18 cellular contexts compared by ENCODE assay signal in the genomic region with DNA sequence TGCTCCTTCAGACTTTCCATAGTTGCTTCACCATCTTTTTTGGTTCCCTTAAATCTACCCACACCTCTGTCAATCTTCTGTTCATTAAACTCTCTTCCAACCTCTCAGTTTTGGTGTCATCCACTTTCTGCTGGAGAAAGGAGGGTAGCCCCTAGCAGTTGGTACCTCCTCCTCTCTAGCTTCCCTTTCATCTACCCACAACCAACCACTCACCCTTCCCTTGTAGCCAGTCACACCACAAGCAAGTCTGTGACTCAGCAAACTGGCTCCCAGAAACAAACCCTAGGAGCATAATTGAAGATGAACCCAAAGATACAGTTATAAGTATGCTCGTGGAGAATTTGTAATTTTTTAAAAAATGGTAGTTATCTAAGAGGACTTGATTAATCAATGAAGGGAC.
A peak's percentile ranks its signal among the peaks of the same experiment; 100 is the strongest.
DNase-seq lines count a peak whose midpoint lies in the region; ATAC-seq, FAIRE-seq and TF ChIP-seq lines count a peak whose summit lies in the region.
"Had no signal": no experiment of that assay in that cellular context is flagged by ENCODE, and none has a peak within 500 bp of the region (broad histone marks: within the 10 kb centered on the region; RNA-seq: fewer than 3 reads in every experiment).

No MANE protein-coding gene starts in this region.

- no peak overlapping the region for H3K4me3 Mint-ChIP-seq in activated naive CD4-positive, alpha-beta T cell treated with anti-CD3 and anti-CD28 coated beads for 36 hours
- H3K4me3 Mint-ChIP-seq in T-helper 17 cell: no peak overlapping the region
- H3K4me3 Mint-ChIP-seq: CD8-positive, alpha-beta T cell; IgD-negative memory B cell had no signal

- H3K36me3 ChIP-seq in bronchial epithelial cell (ENCODE audit: control insufficient read depth, insufficient read depth, low read length): no peaks in the 10 kb centered on the region
- H3K36me3 ChIP-seq: ascending aorta, sigmoid colon, tibial nerve had no signal

- intact Hi-C loops in activated naive CD4-positive, alpha-beta T cell treated with anti-CD3 and anti-CD28 coated beads for 36 hours (cut with micrococcal nuclease): no loop called here

- ATAC-seq in T-helper 17 cell: no peak
- ATAC-seq: CD8-positive, alpha-beta T cell had no signal

- no peak for TF ChIP-seq CTCF in bronchial epithelial cell (IDR thresholded peaks at IDR 0.05; ENCODE audit: insufficient read depth, low read length, severe bottlenecking)

- CTCF ChIA-PET in activated naive CD4-positive, alpha-beta T cell treated with anti-CD3 and anti-CD28 coated beads for 36 hours (lab: Charles Lee): no interaction called here

- DNase-seq in activated naive CD4-positive, alpha-beta T cell treated with anti-CD3 and anti-CD28 coated beads for 36 hours: peak; percentile 9
- DNase-seq in activated naive CD4-positive, alpha-beta T cell treated with anti-CD3 and anti-CD28 coated beads, Interleukin-2, amount 50 U/mL, for 16 hours: no peak
- DNase-seq in NOMO-1 treated with DMSO at 0.1 percent for 48 hours (lab: John Stamatoyannopoulos, UW; ENCODE audit: unreplicated experiment) (peak; percentile 47), bronchial epithelial cell (ENCODE audit: low read depth) (peak; percentile 55), T-helper 17 cell (no peak), DMS114 treated with DMSO at 0.1 percent for 48 hours (lab: John Stamatoyannopoulos, UW; ENCODE audit: unreplicated experiment) (no peak), T-helper 9 cell (no peak), HK-2 (ENCODE audit: unreplicated experiment) (no peak)
- DNase-seq: CD8-positive, alpha-beta T cell; cortex of kidney; GDM1; NCI-H146; sigmoid colon; stimulated activated CD4-positive, alpha-beta T cell treated with anti-CD3 and anti-CD28 coated beads, Interleukin-4, amount 100 ng/mL, for 24 hours had no signal

- no peaks in the 10 kb centered on the region for H3K36me3 Mint-ChIP-seq in activated naive CD4-positive, alpha-beta T cell treated with anti-CD3 and anti-CD28 coated beads for 36 hours (ENCODE audit: low read depth)
- H3K36me3 Mint-ChIP-seq in T-helper 17 cell (ENCODE audit: low read depth): no peaks in the 10 kb centered on the region
- H3K36me3 Mint-ChIP-seq: CD8-positive, alpha-beta T cell; IgD-negative memory B cell had no signal

- peaks cover 3% of the 10 kb centered on the region for H3K4me1 Mint-ChIP-seq in activated naive CD4-positive, alpha-beta T cell treated with anti-CD3 and anti-CD28 coated beads for 36 hours (ENCODE audit: low read depth)
- no peaks in the 10 kb centered on the region for H3K4me1 Mint-ChIP-seq in T-helper 17 cell

- FAIRE-seq in bronchial epithelial cell (lab: Jason Lieb, UNC): no peak
- FAIRE-seq: islet of Langerhans had no signal

- no peak overlapping the region for H3K27ac Mint-ChIP-seq in activated naive CD4-positive, alpha-beta T cell treated with anti-CD3 and anti-CD28 coated beads for 36 hours
- H3K27ac Mint-ChIP-seq in T-helper 17 cell: no peak overlapping the region
- H3K27ac Mint-ChIP-seq: CD8-positive, alpha-beta T cell had no signal

- no peak overlapping the region for H3K4me3 ChIP-seq in bronchial epithelial cell (ENCODE audit: low read depth, low read length)
- H3K4me3 ChIP-seq: ascending aorta, sigmoid colon, tibial nerve had no signal

- H3K9me3 ChIP-seq in T-helper 17 cell (ENCODE audit: control insufficient read depth, low read length, poor library complexity, severe bottlenecking): no peaks in the 10 kb centered on the region
- H3K9me3 ChIP-seq: ascending aorta, sigmoid colon, tibial nerve had no signal

- no peaks in the 10 kb centered on the region for H3K9me3 Mint-ChIP-seq in activated naive CD4-positive, alpha-beta T cell treated with anti-CD3 and anti-CD28 coated beads for 36 hours
- H3K9me3 Mint-ChIP-seq: CD8-positive, alpha-beta T cell had no signal

- no peaks in the 10 kb centered on the region for H3K27me3 ChIP-seq in bronchial epithelial cell (ENCODE audit: control insufficient read depth, insufficient read depth, low read length)
- H3K27me3 ChIP-seq: ascending aorta, sigmoid colon, tibial nerve had no signal

- H3K27me3 Mint-ChIP-seq in activated naive CD4-positive, alpha-beta T cell treated with anti-CD3 and anti-CD28 coated beads for 36 hours (ENCODE audit: low read depth): no peaks in the 10 kb centered on the region
- no peaks in the 10 kb centered on the region for H3K27me3 Mint-ChIP-seq in T-helper 17 cell
- H3K27me3 Mint-ChIP-seq: IgD-negative memory B cell had no signal

Comparison
In these comparisons a context has a peak if more than half of its experiments do, and no peak if none do; other contexts are left out.
1. DNase-seq: peak in activated naive CD4-positive, alpha-beta T cell treated with anti-CD3 and anti-CD28 coated beads for 36 hours (single experiment), NOMO-1 treated with DMSO at 0.1 percent for 48 hours (single experiment) and bronchial epithelial cell (single experiment); none in activated naive CD4-positive, alpha-beta T cell treated with anti-CD3 and anti-CD28 coated beads, Interleukin-2, amount 50 U/mL, for 16 hours (single experiment), T-helper 17 cell (0 of 3), DMS114 treated with DMSO at 0.1 percent for 48 hours (single experiment), T-helper 9 cell (single experiment) and HK-2 (single experiment).